ENCODE assay signal across 23 cellular contexts in genomic region chr13:75494491-75494890, GRCh38.
"Had no signal": no experiment of that assay in that cellular context is flagged by ENCODE, and none has a peak within 500 bp of the region (broad histone marks: within the 10 kb centered on the region; RNA-seq: fewer than 3 reads in every experiment).

No MANE protein-coding gene starts in this region.

- H3K4me1 Mint-ChIP-seq: memory B cell, T-helper 17 cell, WTC11 had no signal

- H3K27me3 ChIP-seq: neutrophil, stomach, testis, upper lobe of right lung had no signal

- H3K79me2 ChIP-seq: parathyroid adenoma had no signal

- H3K9me3 ChIP-seq: mucosa of descending colon, neutrophil, sigmoid colon, stomach, testis, upper lobe of right lung had no signal

- H3K4me3 ChIP-seq: mucosa of descending colon, sigmoid colon, stomach, testis, upper lobe of right lung had no signal

- H3K9ac ChIP-seq: parathyroid adenoma had no signal

- H3K36me3 ChIP-seq: neutrophil, sigmoid colon, stomach, upper lobe of right lung had no signal

- H3K36me3 Mint-ChIP-seq: activated naive CD8-positive, alpha-beta T cell treated with anti-CD3 and anti-CD28 coated beads, Interleukin-2, amount 10 ng/mL, durations not matched to agents 7 days and 5 days; memory B cell; natural killer cell; WTC11 had no signal

- H3K9me3 Mint-ChIP-seq: activated CD8-positive, alpha-beta T cell treated with anti-CD3 and anti-CD28 coated beads for 36 hours; activated naive CD8-positive, alpha-beta T cell treated with anti-CD3 and anti-CD28 coated beads, Interleukin-2, amount 10 ng/mL, durations not matched to agents 7 days and 5 days; activated T-cell treated with anti-CD3 and anti-CD28 coated beads, Interleukin-2, amount 50 U/mL, for 4 hours; memory B cell; natural killer cell had no signal

- H3K4me3 Mint-ChIP-seq: activated CD8-positive, alpha-beta T cell treated with anti-CD3 and anti-CD28 coated beads for 36 hours; activated naive CD8-positive, alpha-beta T cell treated with anti-CD3 and anti-CD28 coated beads, Interleukin-2, amount 10 ng/mL, durations not matched to agents 7 days and 5 days; activated T-cell treated with anti-CD3 and anti-CD28 coated beads, Interleukin-2, amount 50 U/mL, for 4 hours; memory B cell; natural killer cell; T-helper 17 cell; WTC11 had no signal

- H3K27ac Mint-ChIP-seq: activated CD8-positive, alpha-beta T cell treated with anti-CD3 and anti-CD28 coated beads for 36 hours; activated naive CD8-positive, alpha-beta T cell treated with anti-CD3 and anti-CD28 coated beads, Interleukin-2, amount 10 ng/mL, durations not matched to agents 7 days and 5 days; memory B cell; natural killer cell; T-helper 17 cell; WTC11 had no signal

- H3K27ac ChIP-seq: neutrophil, parathyroid adenoma, sigmoid colon, stomach, testis, upper lobe of right lung had no signal

- FAIRE-seq: bronchial epithelial cell, kidney had no signal

- H2AFZ ChIP-seq: parathyroid adenoma had no signal

- DNase-seq: activated CD4-positive, alpha-beta T cell treated with anti-CD3 and anti-CD28 coated beads for 4 hours; activated CD8-positive, alpha-beta T cell treated with anti-CD3 and anti-CD28 coated beads for 36 hours; activated gamma-delta T cell treated with Interleukin-2 at 50 U/mL for 16 hours; activated naive CD8-positive, alpha-beta T cell treated with anti-CD3 and anti-CD28 coated beads, Interleukin-2, amount 10 ng/mL, durations not matched to agents 7 days and 5 days; activated T-cell treated with anti-CD3 and anti-CD28 coated beads, Interleukin-2, amount 50 U/mL, for 4 hours; aorta; erythroblast; kidney; left ventricle myocardium superior; mucosa of descending colon; natural killer cell; sigmoid colon; stimulated activated CD4-positive, alpha-beta T cell treated with anti-CD3 and anti-CD28 coated beads, Interleukin-12 subunit alpha, Interleukin-12 subunit beta, amount 100 ng/mL, for 4 hours; stimulated activated CD4-positive, alpha-beta T cell treated with anti-CD3 and anti-CD28 coated beads, Interleukin-2, amount 100 ng/mL, for 24 hours; stomach; T-helper 17 cell; testis; upper lobe of right lung had no signal

- H3K4me1 ChIP-seq: parathyroid adenoma, sigmoid colon, testis, upper lobe of right lung had no signal
